Comparison of ENCODE assay signal across 2 cellular contexts in the genomic region with DNA sequence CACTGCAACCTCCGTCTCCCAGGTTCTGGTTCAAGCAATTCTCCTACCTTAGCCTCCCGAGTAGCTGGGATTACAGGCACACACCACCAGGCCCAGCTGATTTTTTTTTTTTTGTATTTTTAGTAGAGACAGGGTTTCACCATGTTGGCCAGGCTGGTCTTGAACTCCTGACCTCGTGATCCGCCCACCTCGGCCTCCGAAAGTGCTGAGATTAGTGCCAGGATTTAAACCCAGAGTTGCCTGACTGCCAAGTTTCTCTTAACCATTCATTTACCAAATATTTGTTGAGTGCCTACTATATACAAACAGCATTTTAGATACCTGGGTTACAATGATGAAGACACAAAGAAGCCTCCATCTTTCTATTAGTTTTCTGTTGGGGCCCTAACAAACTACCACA. TPM values are rescaled to one million over a fixed set of nuclear protein-coding genes. Genes with fewer than 3 reads are reported as not detected.
"Had no signal": no experiment of that assay in that cellular context is flagged by ENCODE, and none has a peak within 500 bp of the region (broad histone marks: within the 10 kb centered on the region; RNA-seq: fewer than 3 reads in every experiment).

No MANE protein-coding gene starts in this region.

RNA-seq across cellular contexts. Expression of a gene that starts 18.3 kb away (rescaled TPM):
- total RNA-seq: H4, HFFc6 had no signal
